ENCODE assay signal across 12 cellular contexts in the genomic region with DNA sequence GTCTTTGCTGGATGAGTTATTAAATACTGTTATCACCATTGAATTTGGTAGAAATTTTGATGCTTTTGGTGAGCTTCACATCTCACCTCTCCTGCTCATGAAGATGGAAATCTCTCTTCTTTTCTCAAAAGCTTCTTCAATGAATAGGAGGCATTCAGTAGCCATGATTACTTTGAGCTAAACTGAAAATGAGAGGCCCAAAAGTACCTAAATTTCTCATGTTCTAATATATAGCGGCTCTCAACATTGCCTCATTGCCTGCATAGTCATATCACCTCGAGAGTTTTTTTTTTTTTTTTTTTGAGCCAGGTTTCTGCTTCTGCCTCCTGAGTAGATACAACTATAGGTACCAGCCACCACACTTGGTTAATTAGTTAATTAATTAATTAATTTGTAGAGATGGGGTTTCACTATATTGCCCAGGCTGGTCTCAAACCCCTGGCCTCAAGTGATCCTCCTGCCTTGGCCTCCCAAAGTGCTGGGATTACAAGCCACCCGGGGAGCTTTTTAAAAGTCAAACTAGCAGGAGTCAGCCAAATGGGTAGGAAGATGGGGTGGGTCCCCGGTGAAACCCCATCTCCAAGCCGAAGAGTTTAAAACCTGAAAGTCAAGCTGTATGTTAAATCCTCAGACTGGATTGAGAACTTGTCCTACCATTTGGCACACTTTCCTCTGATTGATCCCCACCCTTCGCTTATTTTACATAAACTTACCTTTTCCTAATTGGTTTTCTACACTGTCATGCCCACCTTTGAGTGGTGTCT.
DNase-seq lines count a peak whose midpoint lies in the region; ATAC-seq and TF ChIP-seq lines count a peak whose summit lies in the region.
"Had no signal": no experiment of that assay in that cellular context is flagged by ENCODE, and none has a peak within 500 bp of the region (broad histone marks: within the 10 kb centered on the region; RNA-seq: fewer than 3 reads in every experiment).

No MANE protein-coding gene starts in this region.

- peaks cover 76% of the 10 kb centered on the region for H3K36me3 ChIP-seq in OCI-LY7 (ENCODE audit: insufficient read depth, low read length)

- no peaks in the 10 kb centered on the region for H3K4me1 ChIP-seq in OCI-LY7 (ENCODE audit: insufficient read depth, low read length, poor library complexity, severe bottlenecking)

- POLR2A ChIA-PET in OCI-LY7 (lab: Charles Lee): interaction anchor here (0.6 kb wide), 2 partner anchors 59 to 306 kb away, joined by 3 read pairs; no protein-coding TSS in a partner anchor

- no peak for TF ChIP-seq CTCF in OCI-LY7 (conservative IDR thresholded peaks at IDR 0.05; ENCODE audit: low read length)

- no peaks in the 10 kb centered on the region for H3K9me2 ChIP-seq in OCI-LY7 (ENCODE audit: insufficient read depth, low read length)
- H3K9me2 ChIP-seq: SK-N-SH had no signal

- no peaks in the 10 kb centered on the region for H3K79me2 ChIP-seq in OCI-LY7 (ENCODE audit: insufficient read depth, low read depth, low read length)

- H3K9me3 Mint-ChIP-seq in activated naive CD4-positive, alpha-beta T cell treated with anti-CD3 and anti-CD28 coated beads, Interleukin-2, amount 50 U/mL, for 24 hours: no peaks in the 10 kb centered on the region
- H3K9me3 Mint-ChIP-seq: GM23338 had no signal

- no peaks in the 10 kb centered on the region for H3K9me3 ChIP-seq in OCI-LY7 (ENCODE audit: low read length)
- H3K9me3 ChIP-seq: SK-N-SH had no signal

- no peak overlapping the region for H3K27ac ChIP-seq in OCI-LY7 (ENCODE audit: low read depth, low read length, poor library complexity, severe bottlenecking)

- CTCF ChIA-PET in OCI-LY7 (lab: Charles Lee; ENCODE audit: unreplicated experiment): no interaction called here

- no peak overlapping the region for H3K4me2 ChIP-seq in OCI-LY7 (ENCODE audit: low read length)
- H3K4me2 ChIP-seq: GM23338, SK-N-SH had no signal

- no peak overlapping the region for H3K4me3 ChIP-seq in OCI-LY7 (ENCODE audit: low read depth, low read length, poor library complexity, severe bottlenecking)
- H3K4me3 ChIP-seq: GM23338 had no signal

- intact Hi-C loops in OCI-LY7 (cut with micrococcal nuclease; ENCODE audit: unreplicated experiment): no loop called here

- ATAC-seq in HG02678 (IDR thresholded peaks at IDR 0.05; ENCODE audit: unreplicated experiment) (peak; percentile 56), HG03575 (IDR thresholded peaks at IDR 0.05; ENCODE audit: extremely low read depth, insufficient number of reproducible peaks, low FRiP score, unreplicated experiment) (peak; percentile 28)
- ATAC-seq: GM23338 had no signal

- BruUV-seq in OCI-LY7 (replicated peaks; lab: Mats Ljungman, UMichigan): no TSS peak

- peaks cover 45% of the 10 kb centered on the region for H3K4me1 Mint-ChIP-seq in activated naive CD4-positive, alpha-beta T cell treated with anti-CD3 and anti-CD28 coated beads, Interleukin-2, amount 50 U/mL, for 24 hours

- no peak overlapping the region for H3K4me3 Mint-ChIP-seq in activated naive CD4-positive, alpha-beta T cell treated with anti-CD3 and anti-CD28 coated beads, Interleukin-2, amount 50 U/mL, for 24 hours
- H3K4me3 Mint-ChIP-seq: GM23338 had no signal

- peaks cover 31% of the 10 kb centered on the region for H3K36me3 Mint-ChIP-seq in activated naive CD4-positive, alpha-beta T cell treated with anti-CD3 and anti-CD28 coated beads, Interleukin-2, amount 50 U/mL, for 24 hours

- H3K27ac Mint-ChIP-seq in activated naive CD4-positive, alpha-beta T cell treated with anti-CD3 and anti-CD28 coated beads, Interleukin-2, amount 50 U/mL, for 24 hours: peak overlapping the region; percentile 65
- H3K27ac Mint-ChIP-seq: GM23338 had no signal

- no peak for DNase-seq in activated naive CD4-positive, alpha-beta T cell treated with Interleukin-2 at 50 U/mL for 16 hours
- no peak for DNase-seq in GM03348 (ENCODE audit: low spot score)
- no peak for DNase-seq in inferior parietal cortex (ENCODE audit: extremely low spot score)
- DNase-seq in ecto neural progenitor cell (ENCODE audit: low spot score): no peak
- DNase-seq in OCI-LY7 (ENCODE audit: low spot score): no peak
- DNase-seq: AML-193, NCI-H1694 treated with DMSO at 0.1 percent for 48 hours, SK-N-SH had no signal

- no peaks in the 10 kb centered on the region for H4K20me1 ChIP-seq in OCI-LY7 (ENCODE audit: insufficient read depth, low read length)

- no peaks in the 10 kb centered on the region for H3K27me3 Mint-ChIP-seq in activated naive CD4-positive, alpha-beta T cell treated with anti-CD3 and anti-CD28 coated beads, Interleukin-2, amount 50 U/mL, for 24 hours

- no peak overlapping the region for H2AFZ ChIP-seq in OCI-LY7 (ENCODE audit: low read length)
- H2AFZ ChIP-seq: GM23338 had no signal
